In the genomic region with DNA sequence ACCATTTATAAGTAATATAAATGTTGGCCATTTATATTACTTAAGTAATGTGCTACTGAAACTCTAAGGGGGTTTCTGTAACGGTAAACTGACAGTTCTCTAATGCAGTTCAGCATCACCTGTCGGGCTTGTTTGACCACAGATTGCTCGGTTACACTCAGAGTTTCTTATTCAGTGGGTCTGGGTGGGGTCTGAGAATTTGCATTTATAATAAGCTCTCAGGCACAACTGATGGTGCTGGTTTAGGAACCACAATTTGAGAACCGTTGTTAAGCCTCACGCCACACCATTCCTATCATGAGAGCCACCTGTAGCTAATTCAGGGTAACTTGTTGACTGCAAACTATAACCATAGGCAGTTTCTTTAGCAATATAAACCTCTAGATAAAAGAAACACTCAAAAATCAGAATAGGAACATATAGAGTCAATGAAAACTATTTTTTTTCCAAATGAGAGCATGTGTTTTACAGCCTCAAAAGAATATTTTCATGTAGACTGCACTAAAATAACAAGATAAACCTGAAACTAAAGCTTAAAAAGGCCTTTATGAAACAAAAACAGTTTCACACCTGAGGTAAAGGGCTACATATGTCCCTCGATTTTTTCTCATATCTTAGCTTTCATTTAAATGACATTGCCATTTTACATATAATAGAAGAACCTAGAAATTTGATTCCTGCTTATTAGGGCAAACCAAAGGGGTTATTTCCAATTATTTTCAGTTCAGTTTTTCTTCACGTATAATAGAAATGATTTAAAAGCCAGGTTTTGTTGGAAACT, we compare ENCODE assay signal across 19 cellular contexts.
DNase-seq lines count a peak whose midpoint lies in the region; ATAC-seq and TF ChIP-seq lines count a peak whose summit lies in the region.
"Had no signal": no experiment of that assay in that cellular context is flagged by ENCODE, and none has a peak within 500 bp of the region (broad histone marks: within the 10 kb centered on the region; RNA-seq: fewer than 3 reads in every experiment).

No MANE protein-coding gene starts in this region.

- H4K20me1 ChIP-seq in MM.1S (ENCODE audit: insufficient read depth, low read length) (no peaks in the 10 kb centered on the region), GM23338 (replicated peaks; ENCODE audit: insufficient read depth) (no peaks in the 10 kb centered on the region), OCI-LY7 (ENCODE audit: insufficient read depth, low read length) (no peaks in the 10 kb centered on the region)

- H3K79me2 ChIP-seq in MM.1S (ENCODE audit: low read length) (peaks cover 36% of the 10 kb centered on the region), GM23338 (replicated peaks; ENCODE audit: insufficient read depth) (no peaks in the 10 kb centered on the region), OCI-LY7 (ENCODE audit: insufficient read depth, low read depth, low read length) (no peaks in the 10 kb centered on the region)

- no peak overlapping the region; the same call in 1 of the 2 replicates for H3K9ac ChIP-seq in MM.1S (ENCODE audit: low read length)

- H3K4me3 Mint-ChIP-seq in GM23338 = no peak overlapping the region
- H3K4me3 Mint-ChIP-seq: activated CD8-positive, alpha-beta T cell treated with anti-CD3 and anti-CD28 coated beads for 36 hours; activated T-helper 1 cell treated with anti-CD3 and anti-CD28 coated beads, Interleukin-12 subunit alpha, Interleukin-12 subunit beta, Interleukin-2, Interleukin-4 antibody, amounts not matched to agents 30 ng/mL and 10 ng/mL and 1 ng/mL, durations not matched to agents 14 hours and 24 hours and 36 hours; B cell; HFFc6 had no signal

- peaks cover 49% of the 10 kb centered on the region for H3K9me3 Mint-ChIP-seq in GM23338
- H3K9me3 Mint-ChIP-seq: activated T-helper 1 cell treated with anti-CD3 and anti-CD28 coated beads, Interleukin-12 subunit alpha, Interleukin-12 subunit beta, Interleukin-2, Interleukin-4 antibody, amounts not matched to agents 30 ng/mL and 10 ng/mL and 1 ng/mL, durations not matched to agents 14 hours and 24 hours and 36 hours had no signal

- ATAC-seq in GM18870 (IDR thresholded peaks at IDR 0.05; ENCODE audit: unreplicated experiment) (peak; percentile 73), GM21515 (IDR thresholded peaks at IDR 0.05; ENCODE audit: unreplicated experiment) (peak; percentile 78), HG02943 (IDR thresholded peaks at IDR 0.05; ENCODE audit: low read depth, unreplicated experiment) (peak; percentile 80), HG02970 (IDR thresholded peaks at IDR 0.05; ENCODE audit: low FRiP score, unreplicated experiment) (no peak), GM23338 (no peak)
- ATAC-seq: activated CD8-positive, alpha-beta T cell treated with anti-CD3 and anti-CD28 coated beads for 36 hours; left lobe of liver; SK-N-SH treated with all-trans-retinoic acid at 6 μM for 48 hours had no signal

- H3K36me3 ChIP-seq in MM.1S (replicated peaks; ENCODE audit: insufficient read depth, low read length) (no peaks in the 10 kb centered on the region; the same call in 1 of the 2 replicates), stomach (no peaks in the 10 kb centered on the region), GM23338 (ENCODE audit: insufficient read depth) (0 out of 2 replicates have a peak, but pooled peaks cover 5% of the 10 kb centered on the region), OCI-LY7 (ENCODE audit: insufficient read depth, low read length) (no peaks in the 10 kb centered on the region)

- CTCF ChIA-PET in OCI-LY7 (lab: Charles Lee; ENCODE audit: unreplicated experiment) = no interaction called here

- intact Hi-C loops in stomach (cut with DNase I; ENCODE audit: low total_unique reads) (no loop called here), OCI-LY7 (cut with micrococcal nuclease; ENCODE audit: unreplicated experiment) (no loop called here)

- POLR2A ChIA-PET in OCI-LY7 (lab: Charles Lee) = no interaction called here

- H3K4me2 ChIP-seq in MM.1S (ENCODE audit: low read depth, low read length) = no peak overlapping the region; the same call in 1 of the 2 replicates
- no peak overlapping the region for H3K4me2 ChIP-seq in GM23338
- no peak overlapping the region for H3K4me2 ChIP-seq in OCI-LY7 (ENCODE audit: low read length)

- TF ChIP-seq CTCF in MM.1S (IDR thresholded peaks at IDR 0.05; ENCODE audit: low read length) (no peak), stomach (IDR thresholded peaks at IDR 0.05) (no peak), GM23338 (conservative IDR thresholded peaks at IDR 0.05; ENCODE audit: low read depth in 2 of 2) (no peak), OCI-LY7 (conservative IDR thresholded peaks at IDR 0.05; ENCODE audit: low read length) (no peak)

- TF ChIP-seq POLR2A in stomach (IDR thresholded peaks at IDR 0.05) = no peak

- no peak overlapping the region for H3K27ac Mint-ChIP-seq in GM23338
- H3K27ac Mint-ChIP-seq: activated CD8-positive, alpha-beta T cell treated with anti-CD3 and anti-CD28 coated beads for 36 hours; activated T-helper 1 cell treated with anti-CD3 and anti-CD28 coated beads, Interleukin-12 subunit alpha, Interleukin-12 subunit beta, Interleukin-2, Interleukin-4 antibody, amounts not matched to agents 30 ng/mL and 10 ng/mL and 1 ng/mL, durations not matched to agents 14 hours and 24 hours and 36 hours; B cell; HFFc6 had no signal

- H3K9me2 ChIP-seq in MM.1S (replicated peaks; ENCODE audit: insufficient read depth, low read length) (no peaks in the 10 kb centered on the region), GM23338 (ENCODE audit: insufficient read depth) (no peaks in the 10 kb centered on the region), OCI-LY7 (ENCODE audit: insufficient read depth, low read length) (no peaks in the 10 kb centered on the region)

- H3K27me3 ChIP-seq in MM.1S (replicated peaks; ENCODE audit: insufficient read depth, low read length) (no peaks in the 10 kb centered on the region), stomach (no peaks in the 10 kb centered on the region), GM23338 (ENCODE audit: insufficient read depth) (no peaks in the 10 kb centered on the region)

- BruUV-seq in OCI-LY7 (replicated peaks; lab: Mats Ljungman, UMichigan) = no TSS peak

- H3F3A ChIP-seq in MM.1S (ENCODE audit: insufficient read depth, low read length) (no peaks in the 10 kb centered on the region; the same call in 1 of the 2 replicates), GM23338 (replicated peaks; ENCODE audit: low read depth) (no peaks in the 10 kb centered on the region)

- no peaks in the 10 kb centered on the region; the same call in 2 of the 3 replicates for H3K4me1 Mint-ChIP-seq in GM23338
- H3K4me1 Mint-ChIP-seq: B cell had no signal

- H3K4me1 ChIP-seq in MM.1S (ENCODE audit: low read length) (peaks cover 44% of the 10 kb centered on the region), stomach (no peaks in the 10 kb centered on the region), GM23338 (ENCODE audit: insufficient read depth) (no peaks in the 10 kb centered on the region), OCI-LY7 (ENCODE audit: insufficient read depth, low read length, poor library complexity, severe bottlenecking) (no peaks in the 10 kb centered on the region)

- H3K4me3 ChIP-seq in MM.1S (ENCODE audit: low read length) (no peak overlapping the region), stomach (no peak overlapping the region), GM23338 (no peak overlapping the region), OCI-LY7 (ENCODE audit: low read depth, low read length, poor library complexity, severe bottlenecking) (no peak overlapping the region)

- peak; percentile 97 for DNase-seq in MM.1S
- DNase-seq in stomach = no peak
- no peak for DNase-seq in GM23338 (ENCODE audit: low spot score)
- no peak for DNase-seq in OCI-LY7 (ENCODE audit: low spot score)
- DNase-seq: activated CD8-positive, alpha-beta T cell treated with anti-CD3 and anti-CD28 coated beads for 36 hours; HFFc6; NCI-H1694; NCI-H510A; posterior cingulate gyrus; small intestine; stimulated activated naive CD4-positive, alpha-beta T cell had no signal

- H2AFZ ChIP-seq in MM.1S (ENCODE audit: low read length) (no peak overlapping the region), GM23338 (no peak overlapping the region), OCI-LY7 (ENCODE audit: low read length) (no peak overlapping the region)

- no peak for TF ChIP-seq EP300 in stomach (IDR thresholded peaks at IDR 0.05)

- no peak overlapping the region for H3K27ac ChIP-seq in MM.1S (ENCODE audit: low read length)
- H3K27ac ChIP-seq in stomach = no peak overlapping the region
- H3K27ac ChIP-seq in GM23338 (ENCODE audit: low read depth) = no peak overlapping the region
- H3K27ac ChIP-seq in OCI-LY7 (ENCODE audit: low read depth, low read length, poor library complexity, severe bottlenecking) = no peak overlapping the region

- H3K36me3 Mint-ChIP-seq in GM23338 (ENCODE audit: low read depth) = no peaks in the 10 kb centered on the region; the same call in 1 of the 3 replicates

- H3K27me3 Mint-ChIP-seq in GM23338 (ENCODE audit: insufficient read depth, low read depth, poor library complexity) = peaks cover 5% of the 10 kb centered on the region
- H3K27me3 Mint-ChIP-seq: activated CD8-positive, alpha-beta T cell treated with anti-CD3 and anti-CD28 coated beads for 36 hours; B cell had no signal

- 64 to 79% (median 77%) methylated on average over 7 of the region's 7 CpGs for WGBS in stomach, 5 donors

- H3K9me3 ChIP-seq in MM.1S (replicated peaks; ENCODE audit: insufficient read depth, low read length) (no peaks in the 10 kb centered on the region), stomach (peaks cover 0 to 7% (median 0%) of the 10 kb centered on the region in 4 donors), OCI-LY7 (ENCODE audit: low read length) (no peaks in the 10 kb centered on the region)

TF ChIP-seq in GM23338, 12 proteins besides CTCF, POLR2A, EP300 and RAD21 (continues in another document):
- TF ChIP-seq NANOG (IDR thresholded peaks at IDR 0.05; ENCODE audit: borderline replicate concordance) (no peak), EZH2 (IDR thresholded peaks at IDR 0.05; ENCODE audit: low read depth, unreplicated experiment) (no peak), EZH2phosphoT487 (IDR thresholded peaks at IDR 0.05; ENCODE audit: unreplicated experiment) (no peak)

Comparison
In these comparisons a context has a peak if more than half of its experiments do, and no peak if none do; other contexts are left out.
1. ATAC-seq: peak in GM18870 (single experiment), GM21515 (single experiment) and HG02943 (single experiment); none in HG02970 (single experiment) and GM23338 (single experiment).